1 cellular context compared by ENCODE assay signal in the genomic region with DNA sequence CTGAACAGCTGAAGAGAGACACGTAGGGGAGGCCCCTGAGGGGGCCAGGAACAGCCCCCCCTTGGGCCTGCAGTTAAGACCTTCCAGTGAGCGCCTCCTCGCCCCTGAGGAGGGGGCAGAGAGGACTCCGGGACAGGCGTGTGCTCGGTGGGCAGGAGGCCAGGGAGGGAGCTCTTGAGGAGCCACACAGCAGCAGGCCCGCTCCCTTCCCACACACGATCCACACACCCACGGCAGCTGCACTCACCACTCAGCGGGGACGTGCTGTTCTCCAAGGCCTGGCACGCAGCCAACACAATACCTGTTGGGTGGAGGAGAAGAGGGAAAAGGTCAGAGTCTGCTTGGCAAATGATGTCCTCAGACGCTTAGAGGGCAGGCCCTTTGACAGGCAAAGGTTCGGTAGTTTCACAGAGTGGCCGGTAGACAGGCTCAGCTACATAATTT.
TF ChIP-seq lines count a peak whose summit lies in the region.

No MANE protein-coding gene starts in this region.

TF ChIP-seq in HepG2, 621 proteins besides CTCF, POLR2A, EP300 and RAD21 (continued from another document and continues in another):
- TF ChIP-seq YEATS4 (CRISPR knock-in tag; IDR thresholded peaks at IDR 0.05; ENCODE audit: borderline replicate concordance), result no peak
- TF ChIP-seq, protein P1, sequence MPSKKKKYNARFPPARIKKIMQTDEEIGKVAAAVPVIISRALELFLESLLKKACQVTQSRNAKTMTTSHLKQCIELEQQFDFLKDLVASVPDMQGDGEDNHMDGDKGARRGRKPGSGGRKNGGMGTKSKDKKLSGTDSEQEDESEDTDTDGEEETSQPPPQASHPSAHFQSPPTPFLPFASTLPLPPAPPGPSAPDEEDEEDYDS (CRISPR knock-in tag; IDR thresholded peaks at IDR 0.05), result no peak
- no peak for TF ChIP-seq SNAI1 (CRISPR knock-in tag; IDR thresholded peaks at IDR 0.05; ENCODE audit: borderline replicate concordance)
- no peak for TF ChIP-seq ZNF850 (CRISPR knock-in tag; conservative IDR thresholded peaks at IDR 0.05)
- TF ChIP-seq HNF4G (IDR thresholded peaks at IDR 0.05; ENCODE audit: borderline replicate concordance, low read depth, low read length), result peak; percentile 33; the same call in 1 of the 2 replicates
- no peak for TF ChIP-seq HNF4G (CRISPR knock-in tag; IDR thresholded peaks at IDR 0.05; ENCODE audit: borderline replicate concordance, low read depth)
- TF ChIP-seq, protein P2, sequence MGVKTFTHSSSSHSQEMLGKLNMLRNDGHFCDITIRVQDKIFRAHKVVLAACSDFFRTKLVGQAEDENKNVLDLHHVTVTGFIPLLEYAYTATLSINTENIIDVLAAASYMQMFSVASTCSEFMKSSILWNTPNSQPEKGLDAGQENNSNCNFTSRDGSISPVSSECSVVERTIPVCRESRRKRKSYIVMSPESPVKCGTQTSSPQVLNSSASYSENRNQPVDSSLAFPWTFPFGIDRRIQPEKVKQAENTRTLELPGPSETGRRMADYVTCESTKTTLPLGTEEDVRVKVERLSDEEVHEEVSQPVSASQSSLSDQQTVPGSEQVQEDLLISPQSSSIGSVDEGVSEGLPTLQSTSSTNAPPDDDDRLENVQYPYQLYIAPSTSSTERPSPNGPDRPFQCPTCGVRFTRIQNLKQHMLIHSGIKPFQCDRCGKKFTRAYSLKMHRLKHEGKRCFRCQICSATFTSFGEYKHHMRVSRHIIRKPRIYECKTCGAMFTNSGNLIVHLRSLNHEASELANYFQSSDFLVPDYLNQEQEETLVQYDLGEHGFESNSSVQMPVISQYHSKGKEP (CRISPR knock-in tag; IDR thresholded peaks at IDR 0.05), result no peak
- TF ChIP-seq, protein P3, sequence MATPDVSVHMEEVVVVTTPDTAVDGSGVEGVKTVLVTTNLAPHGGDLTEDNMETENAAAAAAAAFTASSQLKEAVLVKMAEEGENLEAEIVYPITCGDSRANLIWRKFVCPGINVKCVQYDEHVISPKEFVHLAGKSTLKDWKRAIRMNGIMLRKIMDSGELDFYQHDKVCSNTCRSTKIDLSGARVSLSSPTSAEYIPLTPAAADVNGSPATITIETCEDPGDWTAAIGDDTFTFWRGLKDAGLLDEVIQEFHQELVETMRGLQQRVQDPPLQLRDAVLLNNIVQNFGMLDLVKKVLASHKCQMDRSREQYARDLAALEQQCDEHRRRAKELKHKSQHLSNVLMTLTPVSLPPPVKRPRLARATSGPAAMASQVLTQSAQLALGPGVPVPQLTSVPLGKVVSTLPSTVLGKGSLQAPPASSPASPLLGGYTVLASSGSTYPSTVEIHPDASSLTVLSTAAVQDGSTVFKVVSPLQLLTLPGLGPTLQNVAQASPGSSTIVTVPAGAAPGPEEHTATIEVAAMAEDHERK (CRISPR knock-in tag; IDR thresholded peaks at IDR 0.05; ENCODE audit: low read depth), result no peak
- no peak for TF ChIP-seq MIER3 (CRISPR knock-in tag; IDR thresholded peaks at IDR 0.05; ENCODE audit: borderline replicate concordance)
- TF ChIP-seq TP53 (CRISPR knock-in tag; conservative IDR thresholded peaks at IDR 0.05), result no peak
- TF ChIP-seq, protein P4, sequence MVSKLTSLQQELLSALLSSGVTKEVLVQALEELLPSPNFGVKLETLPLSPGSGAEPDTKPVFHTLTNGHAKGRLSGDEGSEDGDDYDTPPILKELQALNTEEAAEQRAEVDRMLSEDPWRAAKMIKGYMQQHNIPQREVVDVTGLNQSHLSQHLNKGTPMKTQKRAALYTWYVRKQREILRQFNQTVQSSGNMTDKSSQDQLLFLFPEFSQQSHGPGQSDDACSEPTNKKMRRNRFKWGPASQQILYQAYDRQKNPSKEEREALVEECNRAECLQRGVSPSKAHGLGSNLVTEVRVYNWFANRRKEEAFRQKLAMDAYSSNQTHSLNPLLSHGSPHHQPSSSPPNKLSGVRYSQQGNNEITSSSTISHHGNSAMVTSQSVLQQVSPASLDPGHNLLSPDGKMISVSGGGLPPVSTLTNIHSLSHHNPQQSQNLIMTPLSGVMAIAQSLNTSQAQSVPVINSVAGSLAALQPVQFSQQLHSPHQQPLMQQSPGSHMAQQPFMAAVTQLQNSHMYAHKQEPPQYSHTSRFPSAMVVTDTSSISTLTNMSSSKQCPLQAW (CRISPR knock-in tag; IDR thresholded peaks at IDR 0.05), result no peak
- no peak for TF ChIP-seq ZNF747 (CRISPR knock-in tag; IDR thresholded peaks at IDR 0.05; ENCODE audit: borderline replicate concordance)
- no peak for TF ChIP-seq KMT2A (CRISPR knock-in tag; IDR thresholded peaks at IDR 0.05)
- no peak for TF ChIP-seq RBM39 (IDR thresholded peaks at IDR 0.05; ENCODE audit: low read depth, low read length, poor library complexity, severe bottlenecking)
- TF ChIP-seq, protein P5, sequence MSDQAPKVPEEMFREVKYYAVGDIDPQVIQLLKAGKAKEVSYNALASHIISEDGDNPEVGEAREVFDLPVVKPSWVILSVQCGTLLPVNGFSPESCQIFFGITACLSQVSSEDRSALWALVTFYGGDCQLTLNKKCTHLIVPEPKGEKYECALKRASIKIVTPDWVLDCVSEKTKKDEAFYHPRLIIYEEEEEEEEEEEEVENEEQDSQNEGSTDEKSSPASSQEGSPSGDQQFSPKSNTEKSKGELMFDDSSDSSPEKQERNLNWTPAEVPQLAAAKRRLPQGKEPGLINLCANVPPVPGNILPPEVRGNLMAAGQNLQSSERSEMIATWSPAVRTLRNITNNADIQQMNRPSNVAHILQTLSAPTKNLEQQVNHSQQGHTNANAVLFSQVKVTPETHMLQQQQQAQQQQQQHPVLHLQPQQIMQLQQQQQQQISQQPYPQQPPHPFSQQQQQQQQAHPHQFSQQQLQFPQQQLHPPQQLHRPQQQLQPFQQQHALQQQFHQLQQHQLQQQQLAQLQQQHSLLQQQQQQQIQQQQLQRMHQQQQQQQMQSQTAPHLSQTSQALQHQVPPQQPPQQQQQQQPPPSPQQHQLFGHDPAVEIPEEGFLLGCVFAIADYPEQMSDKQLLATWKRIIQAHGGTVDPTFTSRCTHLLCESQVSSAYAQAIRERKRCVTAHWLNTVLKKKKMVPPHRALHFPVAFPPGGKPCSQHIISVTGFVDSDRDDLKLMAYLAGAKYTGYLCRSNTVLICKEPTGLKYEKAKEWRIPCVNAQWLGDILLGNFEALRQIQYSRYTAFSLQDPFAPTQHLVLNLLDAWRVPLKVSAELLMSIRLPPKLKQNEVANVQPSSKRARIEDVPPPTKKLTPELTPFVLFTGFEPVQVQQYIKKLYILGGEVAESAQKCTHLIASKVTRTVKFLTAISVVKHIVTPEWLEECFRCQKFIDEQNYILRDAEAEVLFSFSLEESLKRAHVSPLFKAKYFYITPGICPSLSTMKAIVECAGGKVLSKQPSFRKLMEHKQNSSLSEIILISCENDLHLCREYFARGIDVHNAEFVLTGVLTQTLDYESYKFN (CRISPR knock-in tag; conservative IDR thresholded peaks at IDR 0.05), result peak; percentile 39; the same call in 1 of the 2 replicates
- TF ChIP-seq ZNF224 (CRISPR knock-in tag; IDR thresholded peaks at IDR 0.05), result no peak
- TF ChIP-seq FOXM1 (CRISPR knock-in tag; IDR thresholded peaks at IDR 0.05), result no peak
- TF ChIP-seq, protein P6, sequence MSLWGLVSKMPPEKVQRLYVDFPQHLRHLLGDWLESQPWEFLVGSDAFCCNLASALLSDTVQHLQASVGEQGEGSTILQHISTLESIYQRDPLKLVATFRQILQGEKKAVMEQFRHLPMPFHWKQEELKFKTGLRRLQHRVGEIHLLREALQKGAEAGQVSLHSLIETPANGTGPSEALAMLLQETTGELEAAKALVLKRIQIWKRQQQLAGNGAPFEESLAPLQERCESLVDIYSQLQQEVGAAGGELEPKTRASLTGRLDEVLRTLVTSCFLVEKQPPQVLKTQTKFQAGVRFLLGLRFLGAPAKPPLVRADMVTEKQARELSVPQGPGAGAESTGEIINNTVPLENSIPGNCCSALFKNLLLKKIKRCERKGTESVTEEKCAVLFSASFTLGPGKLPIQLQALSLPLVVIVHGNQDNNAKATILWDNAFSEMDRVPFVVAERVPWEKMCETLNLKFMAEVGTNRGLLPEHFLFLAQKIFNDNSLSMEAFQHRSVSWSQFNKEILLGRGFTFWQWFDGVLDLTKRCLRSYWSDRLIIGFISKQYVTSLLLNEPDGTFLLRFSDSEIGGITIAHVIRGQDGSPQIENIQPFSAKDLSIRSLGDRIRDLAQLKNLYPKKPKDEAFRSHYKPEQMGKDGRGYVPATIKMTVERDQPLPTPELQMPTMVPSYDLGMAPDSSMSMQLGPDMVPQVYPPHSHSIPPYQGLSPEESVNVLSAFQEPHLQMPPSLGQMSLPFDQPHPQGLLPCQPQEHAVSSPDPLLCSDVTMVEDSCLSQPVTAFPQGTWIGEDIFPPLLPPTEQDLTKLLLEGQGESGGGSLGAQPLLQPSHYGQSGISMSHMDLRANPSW (CRISPR knock-in tag; IDR thresholded peaks at IDR 0.05; ENCODE audit: borderline replicate concordance), result no peak
- 0 out of 4 replicates have a peak, but pooled peaks of 1 of the 2 experiments have one; percentile 33 for TF ChIP-seq NR2F1 (CRISPR knock-in tag; IDR thresholded peaks at IDR 0.05)
- 0 out of 2 replicates have a peak, but pooled peaks have one; percentile 13 for TF ChIP-seq RXRA (CRISPR knock-in tag; IDR thresholded peaks at IDR 0.05)
- no peak for TF ChIP-seq MZF1 (CRISPR knock-in tag; IDR thresholded peaks at IDR 0.05; ENCODE audit: borderline replicate concordance)
- no peak for TF ChIP-seq CHCHD3 (CRISPR knock-in tag; IDR thresholded peaks at IDR 0.05)
- no peak for TF ChIP-seq RCOR2 (CRISPR knock-in tag; IDR thresholded peaks at IDR 0.05)
- no peak for TF ChIP-seq ZFP1 (CRISPR knock-in tag; IDR thresholded peaks at IDR 0.05)
- TF ChIP-seq, protein P7, sequence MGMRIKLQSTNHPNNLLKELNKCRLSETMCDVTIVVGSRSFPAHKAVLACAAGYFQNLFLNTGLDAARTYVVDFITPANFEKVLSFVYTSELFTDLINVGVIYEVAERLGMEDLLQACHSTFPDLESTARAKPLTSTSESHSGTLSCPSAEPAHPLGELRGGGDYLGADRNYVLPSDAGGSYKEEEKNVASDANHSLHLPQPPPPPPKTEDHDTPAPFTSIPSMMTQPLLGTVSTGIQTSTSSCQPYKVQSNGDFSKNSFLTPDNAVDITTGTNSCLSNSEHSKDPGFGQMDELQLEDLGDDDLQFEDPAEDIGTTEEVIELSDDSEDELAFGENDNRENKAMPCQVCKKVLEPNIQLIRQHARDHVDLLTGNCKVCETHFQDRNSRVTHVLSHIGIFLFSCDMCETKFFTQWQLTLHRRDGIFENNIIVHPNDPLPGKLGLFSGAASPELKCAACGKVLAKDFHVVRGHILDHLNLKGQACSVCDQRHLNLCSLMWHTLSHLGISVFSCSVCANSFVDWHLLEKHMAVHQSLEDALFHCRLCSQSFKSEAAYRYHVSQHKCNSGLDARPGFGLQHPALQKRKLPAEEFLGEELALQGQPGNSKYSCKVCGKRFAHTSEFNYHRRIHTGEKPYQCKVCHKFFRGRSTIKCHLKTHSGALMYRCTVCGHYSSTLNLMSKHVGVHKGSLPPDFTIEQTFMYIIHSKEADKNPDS (CRISPR knock-in tag; IDR thresholded peaks at IDR 0.05), result no peak
- peak; percentile 81; the same call in 1 of the 2 replicates for TF ChIP-seq ZNF292 (CRISPR knock-in tag; IDR thresholded peaks at IDR 0.05; ENCODE audit: borderline replicate concordance, low read depth)
- TF ChIP-seq SRSF9 (IDR thresholded peaks at IDR 0.05; ENCODE audit: borderline replicate concordance, insufficient read depth, low read depth, low read length, poor library complexity, severe bottlenecking), result no peak
- TF ChIP-seq, protein P8, sequence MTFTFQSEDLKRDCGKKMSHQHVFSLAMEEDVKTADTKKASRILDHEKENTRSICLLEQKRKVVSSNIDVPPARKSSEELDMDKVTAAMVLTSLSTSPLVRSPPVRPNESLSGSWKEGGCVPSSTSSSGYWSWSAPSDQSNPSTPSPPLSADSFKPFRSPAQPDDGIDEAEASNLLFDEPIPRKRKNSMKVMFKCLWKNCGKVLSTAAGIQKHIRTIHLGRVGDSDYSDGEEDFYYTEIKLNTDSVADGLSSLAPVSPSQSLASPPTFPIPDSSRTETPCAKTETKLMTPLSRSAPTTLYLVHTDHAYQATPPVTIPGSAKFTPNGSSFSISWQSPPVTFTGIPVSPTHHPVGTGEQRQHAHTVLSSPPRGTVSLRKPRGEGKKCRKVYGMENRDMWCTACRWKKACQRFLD (CRISPR knock-in tag; IDR thresholded peaks at IDR 0.05; ENCODE audit: borderline replicate concordance), result no peak
- TF ChIP-seq, protein P9, sequence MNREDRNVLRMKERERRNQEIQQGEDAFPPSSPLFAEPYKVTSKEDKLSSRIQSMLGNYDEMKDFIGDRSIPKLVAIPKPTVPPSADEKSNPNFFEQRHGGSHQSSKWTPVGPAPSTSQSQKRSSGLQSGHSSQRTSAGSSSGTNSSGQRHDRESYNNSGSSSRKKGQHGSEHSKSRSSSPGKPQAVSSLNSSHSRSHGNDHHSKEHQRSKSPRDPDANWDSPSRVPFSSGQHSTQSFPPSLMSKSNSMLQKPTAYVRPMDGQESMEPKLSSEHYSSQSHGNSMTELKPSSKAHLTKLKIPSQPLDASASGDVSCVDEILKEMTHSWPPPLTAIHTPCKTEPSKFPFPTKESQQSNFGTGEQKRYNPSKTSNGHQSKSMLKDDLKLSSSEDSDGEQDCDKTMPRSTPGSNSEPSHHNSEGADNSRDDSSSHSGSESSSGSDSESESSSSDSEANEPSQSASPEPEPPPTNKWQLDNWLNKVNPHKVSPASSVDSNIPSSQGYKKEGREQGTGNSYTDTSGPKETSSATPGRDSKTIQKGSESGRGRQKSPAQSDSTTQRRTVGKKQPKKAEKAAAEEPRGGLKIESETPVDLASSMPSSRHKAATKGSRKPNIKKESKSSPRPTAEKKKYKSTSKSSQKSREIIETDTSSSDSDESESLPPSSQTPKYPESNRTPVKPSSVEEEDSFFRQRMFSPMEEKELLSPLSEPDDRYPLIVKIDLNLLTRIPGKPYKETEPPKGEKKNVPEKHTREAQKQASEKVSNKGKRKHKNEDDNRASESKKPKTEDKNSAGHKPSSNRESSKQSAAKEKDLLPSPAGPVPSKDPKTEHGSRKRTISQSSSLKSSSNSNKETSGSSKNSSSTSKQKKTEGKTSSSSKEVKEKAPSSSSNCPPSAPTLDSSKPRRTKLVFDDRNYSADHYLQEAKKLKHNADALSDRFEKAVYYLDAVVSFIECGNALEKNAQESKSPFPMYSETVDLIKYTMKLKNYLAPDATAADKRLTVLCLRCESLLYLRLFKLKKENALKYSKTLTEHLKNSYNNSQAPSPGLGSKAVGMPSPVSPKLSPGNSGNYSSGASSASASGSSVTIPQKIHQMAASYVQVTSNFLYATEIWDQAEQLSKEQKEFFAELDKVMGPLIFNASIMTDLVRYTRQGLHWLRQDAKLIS (CRISPR knock-in tag; IDR thresholded peaks at IDR 0.05), result no peak
- no peak for TF ChIP-seq PCBP2 (optimal IDR thresholded peaks at IDR 0.05; ENCODE audit: low read depth, low read length, poor library complexity, severe bottlenecking)
- TF ChIP-seq MYNN (CRISPR knock-in tag; IDR thresholded peaks at IDR 0.05; ENCODE audit: low read depth), result no peak
- no peak for TF ChIP-seq NAIF1 (CRISPR knock-in tag; IDR thresholded peaks at IDR 0.05; ENCODE audit: borderline replicate concordance)
- TF ChIP-seq SETDB1 (CRISPR knock-in tag; IDR thresholded peaks at IDR 0.05; ENCODE audit: borderline replicate concordance), result no peak
- no peak for TF ChIP-seq AHR (CRISPR knock-in tag; IDR thresholded peaks at IDR 0.05)
- peak; percentile 87; the same call in 1 of the 2 replicates for TF ChIP-seq ESRRA (CRISPR knock-in tag; IDR thresholded peaks at IDR 0.05; ENCODE audit: low read depth)
- TF ChIP-seq, protein P10, sequence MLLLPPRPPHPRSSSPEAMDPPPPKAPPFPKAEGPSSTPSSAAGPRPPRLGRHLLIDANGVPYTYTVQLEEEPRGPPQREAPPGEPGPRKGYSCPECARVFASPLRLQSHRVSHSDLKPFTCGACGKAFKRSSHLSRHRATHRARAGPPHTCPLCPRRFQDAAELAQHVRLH (CRISPR knock-in tag; IDR thresholded peaks at IDR 0.05; ENCODE audit: borderline replicate concordance, low read depth), result no peak
- peak; percentile 30; the same call in 1 of the 2 replicates for TF ChIP-seq CCDC6 (CRISPR knock-in tag; IDR thresholded peaks at IDR 0.05)
- 0 out of 2 replicates have a peak, but pooled peaks have one; percentile 37 for TF ChIP-seq PPARG (CRISPR knock-in tag; conservative IDR thresholded peaks at IDR 0.05)
- TF ChIP-seq ZNF569 (CRISPR knock-in tag; IDR thresholded peaks at IDR 0.05; ENCODE audit: borderline replicate concordance), result no peak
- no peak for TF ChIP-seq ZNF253 (CRISPR knock-in tag; IDR thresholded peaks at IDR 0.05; ENCODE audit: borderline replicate concordance)
